Comparison of ENCODE assay signal across 9 cellular contexts in the genomic region with DNA sequence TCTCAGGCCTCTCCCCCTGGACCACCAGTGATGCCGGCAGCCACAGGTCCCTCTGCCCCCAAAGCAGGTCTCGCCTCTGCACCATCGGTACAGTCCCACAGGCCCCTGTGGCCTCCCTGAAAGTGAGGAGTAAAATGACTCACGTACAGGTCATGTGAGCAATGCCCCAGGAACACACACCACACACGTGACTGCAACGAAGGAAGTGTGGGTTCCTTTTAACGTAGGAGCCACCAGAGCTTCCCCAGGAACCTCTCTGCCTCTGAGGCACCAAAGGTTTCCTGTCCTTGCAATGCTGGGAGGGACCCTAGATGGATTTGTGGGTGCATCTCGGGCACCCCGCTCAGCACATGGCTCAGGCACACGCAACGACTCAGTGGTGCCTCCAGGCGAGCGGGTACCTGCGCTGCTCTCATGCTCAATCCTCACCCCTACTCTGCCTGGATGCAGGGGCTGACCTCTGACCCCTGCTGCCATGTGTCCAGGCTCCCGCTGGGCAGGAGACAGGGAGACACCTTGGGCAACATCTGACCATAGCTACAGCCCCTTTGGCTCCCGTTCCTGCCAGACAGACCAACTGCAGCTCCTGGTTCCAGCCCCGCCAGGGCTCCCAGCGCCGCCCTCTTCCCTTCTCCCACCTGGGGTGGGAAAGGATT.
DNase-seq lines count a peak whose midpoint lies in the region; ATAC-seq and TF ChIP-seq lines count a peak whose summit lies in the region.
"Had no signal": no experiment of that assay in that cellular context is flagged by ENCODE, and none has a peak within 500 bp of the region (broad histone marks: within the 10 kb centered on the region; RNA-seq: fewer than 3 reads in every experiment).

No MANE protein-coding gene starts in this region.

- peak overlapping the region; percentile 48 for H3K4me3 Mint-ChIP-seq in activated CD8-positive, alpha-beta memory T cell treated with anti-CD3 and anti-CD28 coated beads, Interleukin-2, amount 10 ng/mL, durations not matched to agents 7 days and 5 days

- peak overlapping the region; percentile 80 for H3K27ac Mint-ChIP-seq in activated CD8-positive, alpha-beta memory T cell treated with anti-CD3 and anti-CD28 coated beads, Interleukin-2, amount 10 ng/mL, durations not matched to agents 7 days and 5 days

- H3K27me3 ChIP-seq in thyroid gland, result no peaks in the 10 kb centered on the region

- H3K36me3 ChIP-seq in thyroid gland, result no peaks in the 10 kb centered on the region

- no peak overlapping the region for H3K27ac ChIP-seq in thyroid gland
- H3K27ac ChIP-seq: 22Rv1 had no signal

- intact Hi-C loops in cardiac septum (cut with DNase I) (loop anchor here (5.0 kb wide), 2 partner anchors 239 to 294 kb away; a partner anchor contains a TSS), thyroid gland (cut with DNase I) (loop anchor here (5.0 kb wide), 2 partner anchors 129 to 184 kb away; no protein-coding TSS in a partner anchor)

- no peaks in the 10 kb centered on the region for H3K27me3 Mint-ChIP-seq in activated CD8-positive, alpha-beta memory T cell treated with anti-CD3 and anti-CD28 coated beads, Interleukin-2, amount 10 ng/mL, durations not matched to agents 7 days and 5 days

- no peaks in the 10 kb centered on the region for H3K9me3 ChIP-seq in thyroid gland

- DNase-seq in NOMO-1 treated with DMSO at 0.1 percent for 48 hours (lab: John Stamatoyannopoulos, UW; ENCODE audit: unreplicated experiment) (peak; percentile 30), NOMO-1 treated with dmso at 0.1 percent for 144 hours (lab: John Stamatoyannopoulos, UW; ENCODE audit: unreplicated experiment) (no peak), foreskin fibroblast (peak; percentile 55 to 56), cardiac septum (ENCODE audit: low spot score) (no peak), thyroid gland (no peak)
- DNase-seq in activated CD8-positive, alpha-beta memory T cell treated with anti-CD3 and anti-CD28 coated beads, Interleukin-2, amount 10 ng/mL, durations not matched to agents 7 days and 5 days, result peak; percentile 86
- peak; percentile 40 to 50 for DNase-seq in stimulated activated CD8-positive, alpha-beta memory T cell treated with anti-CD3 and anti-CD28 coated beads, Interleukin-2, amount 100 ng/mL, for 48 hours (ENCODE audit: low read depth in 2 of 2)

- WGBS in thyroid gland, 2 donors, result 72 to 93% methylated on average over 14 to 19 of the region's 19 CpGs

- peaks cover 6 to 26% of the 10 kb centered on the region in 2 donors for H3K4me1 ChIP-seq in thyroid gland

- peaks cover 23% of the 10 kb centered on the region for H3K4me1 Mint-ChIP-seq in activated CD8-positive, alpha-beta memory T cell treated with anti-CD3 and anti-CD28 coated beads, Interleukin-2, amount 10 ng/mL, durations not matched to agents 7 days and 5 days

- no peaks in the 10 kb centered on the region for H3K36me3 Mint-ChIP-seq in activated CD8-positive, alpha-beta memory T cell treated with anti-CD3 and anti-CD28 coated beads, Interleukin-2, amount 10 ng/mL, durations not matched to agents 7 days and 5 days

- no peaks in the 10 kb centered on the region for H3K9me3 Mint-ChIP-seq in activated CD8-positive, alpha-beta memory T cell treated with anti-CD3 and anti-CD28 coated beads, Interleukin-2, amount 10 ng/mL, durations not matched to agents 7 days and 5 days (ENCODE audit: low read depth)

- peak; percentile 95 for ATAC-seq in activated CD8-positive, alpha-beta memory T cell treated with anti-CD3 and anti-CD28 coated beads, Interleukin-2, amount 10 ng/mL, durations not matched to agents 7 days and 5 days
- ATAC-seq in GM18909 (IDR thresholded peaks at IDR 0.05; ENCODE audit: poor library complexity, unreplicated experiment), result no peak

- CTCF ChIA-PET in activated CD8-positive, alpha-beta memory T cell treated with anti-CD3 and anti-CD28 coated beads, Interleukin-2, amount 10 ng/mL, durations not matched to agents 7 days and 5 days (lab: Charles Lee), result interaction anchor here (1.0 to 5.7 kb wide), 7 partner anchors 12 to 308 kb away, joined by 3 to 36 read pairs (median 6); no protein-coding TSS in a partner anchor

- no peak for TF ChIP-seq CTCF in foreskin fibroblast (IDR thresholded peaks at IDR 0.05; ENCODE audit: low read depth, low read length)
- TF ChIP-seq CTCF in thyroid gland (IDR thresholded peaks at IDR 0.05), result no peak

- no peak for TF ChIP-seq POLR2A in thyroid gland (IDR thresholded peaks at IDR 0.05)

- H3K4me3 ChIP-seq in foreskin fibroblast (ENCODE audit: low read depth in 1 of 2, low read length in 2 of 2), result no peak overlapping the region
- no peak overlapping the region for H3K4me3 ChIP-seq in thyroid gland (replicated peaks in 1 of 3)

Comparison
In these comparisons a context has a peak if more than half of its experiments do, and no peak if none do; other contexts are left out.
1. DNase-seq: peak in NOMO-1 treated with DMSO at 0.1 percent for 48 hours (single experiment), activated CD8-positive, alpha-beta memory T cell treated with anti-CD3 and anti-CD28 coated beads, Interleukin-2, amount 10 ng/mL, durations not matched to agents 7 days and 5 days (single experiment), foreskin fibroblast (2 of 2) and stimulated activated CD8-positive, alpha-beta memory T cell treated with anti-CD3 and anti-CD28 coated beads, Interleukin-2, amount 100 ng/mL, for 48 hours (2 of 2); none in NOMO-1 treated with dmso at 0.1 percent for 144 hours (single experiment), cardiac septum (single experiment) and thyroid gland (0 of 2).